In the genomic region with DNA sequence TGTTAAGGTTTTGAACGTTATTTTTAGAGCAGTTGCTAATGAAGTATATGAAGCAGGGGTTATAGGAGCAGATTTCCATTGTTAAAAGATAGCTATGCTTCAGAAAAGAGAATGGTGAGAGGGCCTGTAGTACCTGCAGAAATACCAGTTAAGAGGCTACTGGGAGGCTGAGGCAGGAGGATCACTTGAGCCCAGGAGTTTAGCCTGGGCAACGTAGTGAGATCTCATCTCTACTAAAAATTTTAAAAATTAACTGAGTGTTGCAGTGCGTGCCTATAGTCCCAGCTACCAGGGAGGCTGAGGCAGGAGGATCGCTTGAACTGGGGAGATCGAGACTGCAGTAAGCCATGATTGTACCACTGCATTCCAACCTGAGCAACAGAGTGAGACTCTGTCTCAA, we compare ENCODE assay signal across 28 cellular contexts.
"Had no signal": no experiment of that assay in that cellular context is flagged by ENCODE, and none has a peak within 500 bp of the region (broad histone marks: within the 10 kb centered on the region; RNA-seq: fewer than 3 reads in every experiment).

No MANE protein-coding gene starts in this region.

- H3K27me3 Mint-ChIP-seq: progenitor cell of endocrine pancreas; stimulated activated naive CD8-positive, alpha-beta T cell treated with anti-CD3 and anti-CD28 coated beads, Interleukin-15, Interleukin-2, amounts not matched to agents 100 ng/mL and 50 ng/mL, for 24 hours had no signal

- H3K9ac ChIP-seq: neural progenitor cell, parathyroid adenoma had no signal

- H3K36me3 ChIP-seq: neural progenitor cell, ovary, right lobe of liver, sigmoid colon, thoracic aorta, thyroid gland, upper lobe of left lung, vagina had no signal

- DNase-seq: natural killer cell; occipital lobe; ovary; posterior cingulate gyrus; psoas muscle; right cardiac atrium; right lobe of liver; sigmoid colon; small intestine; stimulated activated CD4-positive, alpha-beta T cell treated with anti-CD3 and anti-CD28 coated beads, Interleukin-15, amount 100 ng/mL, for 24 hours; stimulated activated CD4-positive, alpha-beta T cell treated with anti-CD3 and anti-CD28 coated beads, Interleukin-2, amount 100 ng/mL, for 24 hours; stimulated activated CD4-positive, alpha-beta T cell treated with anti-CD3 and anti-CD28 coated beads, Interleukin-2, amount 100 ng/mL, for 48 hours; stimulated activated CD4-positive, alpha-beta T cell treated with anti-CD3 and anti-CD28 coated beads, Interleukin-4, amount 100 ng/mL, for 24 hours; stimulated activated naive CD4-positive, alpha-beta T cell treated with Interleukin-2 at 50 U/mL for 16 hours; stomach; thyroid gland; trophoblast cell; upper lobe of left lung had no signal

- H3K4me3 ChIP-seq: neural progenitor cell, ovary, psoas muscle, right lobe of liver, sigmoid colon, stomach, thoracic aorta, thyroid gland, tibial nerve, upper lobe of left lung, vagina had no signal

- H3K36me3 Mint-ChIP-seq: natural killer cell; stimulated activated effector memory CD8-positive, alpha-beta T cell treated with anti-CD3 and anti-CD28 coated beads, Interleukin-12 subunit alpha, Interleukin-12 subunit beta, amount 100 ng/mL, for 72 hours had no signal

- H3K27me3 ChIP-seq: neural progenitor cell, ovary, right lobe of liver, sigmoid colon, stomach, thyroid gland, tibial nerve, upper lobe of left lung, vagina had no signal

- ATAC-seq: natural killer cell; psoas muscle; right cardiac atrium; right lobe of liver; stimulated activated effector memory CD8-positive, alpha-beta T cell treated with anti-CD3 and anti-CD28 coated beads, Interleukin-12 subunit alpha, Interleukin-12 subunit beta, amount 100 ng/mL, for 72 hours had no signal

- H2AFZ ChIP-seq: neural progenitor cell, parathyroid adenoma had no signal

- H3K79me2 ChIP-seq: parathyroid adenoma had no signal

- H3K4me1 Mint-ChIP-seq: nephron; neural progenitor cell; stimulated activated effector memory CD8-positive, alpha-beta T cell treated with anti-CD3 and anti-CD28 coated beads, Interleukin-12 subunit alpha, Interleukin-12 subunit beta, amount 100 ng/mL, for 72 hours had no signal

- H3K27ac ChIP-seq: neural progenitor cell, ovary, parathyroid adenoma, psoas muscle, right lobe of liver, sigmoid colon, stomach, thoracic aorta, thyroid gland, tibial nerve, upper lobe of left lung, vagina had no signal

- H3K9me3 Mint-ChIP-seq: natural killer cell had no signal

- H3K4me1 ChIP-seq: neural progenitor cell, parathyroid adenoma, psoas muscle, right lobe of liver, stomach, thyroid gland, tibial nerve, upper lobe of left lung, vagina had no signal

- H3K9me3 ChIP-seq: ovary, right lobe of liver, sigmoid colon, thoracic aorta, thyroid gland, upper lobe of left lung, vagina had no signal

- FAIRE-seq: small intestine, urothelium cell line had no signal

- H3K4me3 Mint-ChIP-seq: natural killer cell; nephron; neural progenitor cell; stimulated activated effector memory CD8-positive, alpha-beta T cell treated with anti-CD3 and anti-CD28 coated beads, Interleukin-12 subunit alpha, Interleukin-12 subunit beta, amount 100 ng/mL, for 72 hours; stimulated activated naive CD8-positive, alpha-beta T cell treated with anti-CD3 and anti-CD28 coated beads, Interleukin-15, Interleukin-2, amounts not matched to agents 100 ng/mL and 50 ng/mL, for 24 hours had no signal

- H3K27ac Mint-ChIP-seq: natural killer cell; nephron; neural progenitor cell; progenitor cell of endocrine pancreas; stimulated activated effector memory CD8-positive, alpha-beta T cell treated with anti-CD3 and anti-CD28 coated beads, Interleukin-12 subunit alpha, Interleukin-12 subunit beta, amount 100 ng/mL, for 72 hours; stimulated activated naive CD8-positive, alpha-beta T cell treated with anti-CD3 and anti-CD28 coated beads, Interleukin-15, Interleukin-2, amounts not matched to agents 100 ng/mL and 50 ng/mL, for 24 hours had no signal

- H3K4me2 ChIP-seq: neural progenitor cell had no signal
